ENCODE assay signal across 1 cellular context in the genomic region with DNA sequence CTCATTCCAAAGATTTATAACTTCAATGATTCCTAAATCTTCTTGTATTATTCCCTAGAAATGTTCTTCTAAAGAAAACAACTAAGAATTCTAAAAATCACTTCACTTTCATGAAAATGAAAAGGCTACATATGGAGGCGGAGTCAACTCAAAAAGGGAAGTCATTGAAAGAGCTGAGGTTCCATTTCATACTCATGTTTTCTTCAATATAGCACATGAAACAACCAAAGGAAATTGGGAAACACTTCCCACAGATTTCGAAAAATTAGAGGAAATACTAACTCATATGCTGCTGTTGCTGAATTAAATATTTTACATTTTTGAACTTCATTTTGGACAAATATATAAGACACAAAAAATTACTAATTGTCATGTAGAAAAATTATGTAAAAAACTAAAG.
TF ChIP-seq lines count a peak whose summit lies in the region.

TSS of gene CD163 (minus strand) at position 92 of the 400 bp plus-strand sequence. CDS start at position 5, 87 bp downstream.

TF ChIP-seq in K562, 482 proteins besides CTCF, POLR2A, EP300 and RAD21:
- TF ChIP-seq SPI1 (IDR thresholded peaks at IDR 0.05; ENCODE audit: borderline replicate concordance, low read depth, low read length) (0 out of 2 replicates have a peak, but pooled peaks have one; percentile 18), FUS (optimal IDR thresholded peaks at IDR 0.05; ENCODE audit: low read depth, low read length) (no peak)
